Comparison of ENCODE assay signal across 9 cellular contexts in the genomic region with DNA sequence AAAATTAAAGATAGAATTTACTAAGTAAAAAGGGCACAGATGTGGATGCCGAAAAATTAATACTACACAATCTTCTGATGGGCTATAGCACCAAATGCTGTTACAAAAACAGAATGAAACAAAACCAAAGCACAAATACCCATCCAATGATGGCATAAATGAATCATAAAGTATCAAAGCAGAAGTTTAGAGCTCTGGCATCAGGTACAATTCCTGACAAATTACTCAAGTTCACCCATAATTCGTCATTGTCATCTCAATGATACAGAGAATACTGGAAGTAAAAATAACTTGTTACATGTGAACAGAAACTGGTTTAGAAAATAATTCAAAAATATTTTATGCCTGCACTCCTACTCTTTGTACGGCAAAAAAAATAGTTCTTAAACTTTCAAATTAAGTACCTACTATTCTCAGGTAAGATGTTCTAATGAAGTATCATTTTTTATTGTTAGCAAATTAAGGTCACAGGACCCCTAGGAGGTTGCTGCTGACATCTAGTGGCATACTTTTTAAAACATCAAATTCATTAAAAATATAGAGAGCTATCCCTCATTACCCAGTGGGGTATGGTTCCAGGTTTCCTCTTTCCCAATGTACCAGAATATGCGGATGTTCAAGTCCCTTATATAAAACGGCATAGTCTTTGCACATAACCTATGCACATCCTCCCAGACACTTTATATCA.
DNase-seq lines count a peak whose midpoint lies in the region; ATAC-seq and TF ChIP-seq lines count a peak whose summit lies in the region.
"Had no signal": no experiment of that assay in that cellular context is flagged by ENCODE, and none has a peak within 500 bp of the region (broad histone marks: within the 10 kb centered on the region; RNA-seq: fewer than 3 reads in every experiment).

No MANE protein-coding gene starts in this region.

- H3K4me3 Mint-ChIP-seq in natural killer cell: no peak overlapping the region

- intact Hi-C loops in heart left ventricle (cut with DNase I) (loop anchor here (5.0 to 10.0 kb wide), 9 partner anchors 115 to 595 kb away; no protein-coding TSS in a partner anchor), left cardiac atrium (cut with DNase I) (loop anchor here in 1 of 2 donors (2.0 to 5.0 kb wide), 2 partner anchors 368 to 593 kb away; no protein-coding TSS in a partner anchor), natural killer cell (cut with micrococcal nuclease) (no loop called here)

- H3K9me3 Mint-ChIP-seq in natural killer cell: no peaks in the 10 kb centered on the region

- peaks cover 0 to 8% (median 0%) of the 10 kb centered on the region in 12 donors for H3K4me1 ChIP-seq in heart left ventricle
- H3K4me1 ChIP-seq: HAP-1 had no signal

- H3K36me3 Mint-ChIP-seq in natural killer cell: no peaks in the 10 kb centered on the region

- H3K4me3 ChIP-seq in heart left ventricle: no peak overlapping the region
- H3K4me3 ChIP-seq: HAP-1 had no signal

- H3K27me3 Mint-ChIP-seq in natural killer cell (ENCODE audit: low read depth in 2 of 2): no peaks in the 10 kb centered on the region

- H3K9me3 ChIP-seq in heart left ventricle: no peaks in the 10 kb centered on the region
- H3K9me3 ChIP-seq: HAP-1 had no signal

- ATAC-seq in heart left ventricle: no peak
- ATAC-seq in left cardiac atrium: no peak
- no peak for ATAC-seq in natural killer cell
- no peak for ATAC-seq in HG02588 (IDR thresholded peaks at IDR 0.05; ENCODE audit: unreplicated experiment)

- no peaks in the 10 kb centered on the region for H3K4me1 Mint-ChIP-seq in natural killer cell

- H3K36me3 ChIP-seq in heart left ventricle: no peaks in the 10 kb centered on the region
- H3K36me3 ChIP-seq: HAP-1 had no signal

- DNase-seq in heart left ventricle (no peak), left cardiac atrium (no peak), NCI-H226 (peak; percentile 64), dermis blood vessel endothelial cell (peak; percentile 48), renal cortical epithelial cell (ENCODE audit: low read depth) (peak; percentile 27), natural killer cell (no peak), NCI-H1436 treated with DMSO at 0.1 percent for 48 hours (lab: John Stamatoyannopoulos, UW) (no peak)

- no peaks in the 10 kb centered on the region for H3K27me3 ChIP-seq in heart left ventricle

- no peak for TF ChIP-seq POLR2A in heart left ventricle (IDR thresholded peaks at IDR 0.05)

- no peak overlapping the region for H3K27ac ChIP-seq in heart left ventricle

- peak; percentile 24 to 66 (median 48) for TF ChIP-seq CTCF in heart left ventricle (IDR thresholded peaks at IDR 0.05)
- TF ChIP-seq CTCF in natural killer cell (IDR thresholded peaks at IDR 0.05): no peak

- 59 to 67% (median 62%) methylated on average over 5 of the region's 5 CpGs for WGBS in heart left ventricle, 4 donors

- H3K27ac Mint-ChIP-seq in natural killer cell: no peak overlapping the region

Comparison
In these comparisons a context has a peak if more than half of its experiments do, and no peak if none do; other contexts are left out.
1. DNase-seq: peak in NCI-H226 (single experiment), dermis blood vessel endothelial cell (single experiment) and renal cortical epithelial cell (single experiment); none in heart left ventricle (0 of 5), left cardiac atrium (single experiment), natural killer cell (single experiment) and NCI-H1436 treated with DMSO at 0.1 percent for 48 hours (single experiment).